12 cellular contexts compared by ENCODE assay signal in genomic region chr15:45212493-45212892, GRCh38. TPM values are rescaled to one million over a fixed set of nuclear protein-coding genes. Genes with fewer than 3 reads are reported as not detected.
"Had no signal": no experiment of that assay in that cellular context is flagged by ENCODE, and none has a peak within 500 bp of the region (broad histone marks: within the 10 kb centered on the region; RNA-seq: fewer than 3 reads in every experiment).

No MANE protein-coding gene starts in this region.

- H3K36me3 ChIP-seq: HAP-1 had no signal

- H3K4me2 ChIP-seq: GM23338 had no signal

- H3K9me3 ChIP-seq: HAP-1 had no signal

- H2AFZ ChIP-seq: GM23248, GM23338 had no signal

- ATAC-seq: GM23338, HCT116 had no signal

- DNase-seq: GM23248, GOT3, H7, H9, HCEC 1CT, HFFc6 had no signal

- H3K9ac ChIP-seq: GM23248 had no signal

- FAIRE-seq: H1, H54 had no signal

- H3K4me1 ChIP-seq: HAP-1 had no signal

- H3K27ac ChIP-seq: GM23248 had no signal

- H3K4me3 ChIP-seq: GM23248, GM23338, HAP-1 had no signal

RNA-seq across cellular contexts. Expression of gene SLC28A2, which starts 39.5 kb away (rescaled TPM):
- total RNA-seq: GM23248, GM23338, H1, H4, H7, H9, HFFc6 had no signal
- polyA plus RNA-seq: GM23248 had no signal
